1 cellular context compared by ENCODE assay signal in the genomic region with DNA sequence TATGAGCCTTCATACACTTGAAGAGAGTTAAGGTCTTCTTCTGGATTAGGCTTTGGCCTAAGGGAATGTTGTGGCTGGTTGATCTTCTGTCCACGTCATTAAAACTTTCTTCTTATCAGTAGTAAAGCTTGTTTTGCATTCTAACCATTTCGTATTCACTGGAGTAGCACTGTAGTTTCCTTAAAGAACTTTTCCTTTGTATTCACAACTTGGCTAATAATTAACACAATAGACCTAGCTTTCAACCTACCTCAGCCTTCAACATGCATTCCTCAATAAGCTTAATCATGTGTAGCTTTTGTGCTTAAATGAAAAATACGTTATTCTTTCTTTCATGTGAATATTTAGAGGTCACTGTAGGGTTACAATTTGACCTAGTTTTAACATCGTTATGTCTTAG.
TF ChIP-seq lines count a peak whose summit lies in the region.

No MANE protein-coding gene starts in this region.

TF ChIP-seq in HepG2, 621 proteins besides CTCF, POLR2A, EP300 and RAD21:
- TF ChIP-seq SOX13 (IDR thresholded peaks at IDR 0.05) (no peak), SOX13 (CRISPR knock-in tag; conservative IDR thresholded peaks at IDR 0.05 in 1 of 2, IDR thresholded peaks at IDR 0.05 in 1 of 2) (peak in 1 of 2 experiments; percentile 16; a peak in 1 of 4 replicates), RARA (CRISPR knock-in tag; IDR thresholded peaks at IDR 0.05) (peak; percentile 48), ZFY (CRISPR knock-in tag; IDR thresholded peaks at IDR 0.05) (no peak), KDM5A (IDR thresholded peaks at IDR 0.05; ENCODE audit: borderline replicate concordance, low read length) (no peak)
- TF ChIP-seq, protein P1, sequence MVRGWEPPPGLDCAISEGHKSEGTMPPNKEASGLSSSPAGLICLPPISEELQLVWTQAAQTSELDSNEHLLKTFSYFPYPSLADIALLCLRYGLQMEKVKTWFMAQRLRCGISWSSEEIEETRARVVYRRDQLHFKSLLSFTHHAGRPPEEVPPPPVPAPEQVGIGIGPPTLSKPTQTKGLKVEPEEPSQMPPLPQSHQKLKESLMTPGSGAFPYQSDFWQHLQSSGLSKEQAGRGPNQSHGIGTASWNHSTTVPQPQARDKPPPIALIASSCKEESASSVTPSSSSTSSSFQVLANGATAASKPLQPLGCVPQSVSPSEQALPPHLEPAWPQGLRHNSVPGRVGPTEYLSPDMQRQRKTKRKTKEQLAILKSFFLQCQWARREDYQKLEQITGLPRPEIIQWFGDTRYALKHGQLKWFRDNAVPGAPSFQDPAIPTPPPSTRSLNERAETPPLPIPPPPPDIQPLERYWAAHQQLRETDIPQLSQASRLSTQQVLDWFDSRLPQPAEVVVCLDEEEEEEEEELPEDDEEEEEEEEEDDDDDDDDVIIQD (CRISPR knock-in tag; IDR thresholded peaks at IDR 0.05; ENCODE audit: low read depth), result peak; percentile 31; the same call in 1 of the 2 replicates
- TF ChIP-seq, protein P2, sequence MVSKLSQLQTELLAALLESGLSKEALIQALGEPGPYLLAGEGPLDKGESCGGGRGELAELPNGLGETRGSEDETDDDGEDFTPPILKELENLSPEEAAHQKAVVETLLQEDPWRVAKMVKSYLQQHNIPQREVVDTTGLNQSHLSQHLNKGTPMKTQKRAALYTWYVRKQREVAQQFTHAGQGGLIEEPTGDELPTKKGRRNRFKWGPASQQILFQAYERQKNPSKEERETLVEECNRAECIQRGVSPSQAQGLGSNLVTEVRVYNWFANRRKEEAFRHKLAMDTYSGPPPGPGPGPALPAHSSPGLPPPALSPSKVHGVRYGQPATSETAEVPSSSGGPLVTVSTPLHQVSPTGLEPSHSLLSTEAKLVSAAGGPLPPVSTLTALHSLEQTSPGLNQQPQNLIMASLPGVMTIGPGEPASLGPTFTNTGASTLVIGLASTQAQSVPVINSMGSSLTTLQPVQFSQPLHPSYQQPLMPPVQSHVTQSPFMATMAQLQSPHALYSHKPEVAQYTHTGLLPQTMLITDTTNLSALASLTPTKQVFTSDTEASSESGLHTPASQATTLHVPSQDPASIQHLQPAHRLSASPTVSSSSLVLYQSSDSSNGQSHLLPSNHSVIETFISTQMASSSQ (IDR thresholded peaks at IDR 0.05; ENCODE audit: low read depth), result peak; percentile 60
- TF ChIP-seq, protein P2 (CRISPR knock-in tag; IDR thresholded peaks at IDR 0.05; ENCODE audit: borderline replicate concordance), result no peak; the same call in 1 of the 2 replicates
TF ChIP-seq in HepG2: peak in this region for 4.
